Comparison of ENCODE assay signal across 1 cellular context in the genomic region with DNA sequence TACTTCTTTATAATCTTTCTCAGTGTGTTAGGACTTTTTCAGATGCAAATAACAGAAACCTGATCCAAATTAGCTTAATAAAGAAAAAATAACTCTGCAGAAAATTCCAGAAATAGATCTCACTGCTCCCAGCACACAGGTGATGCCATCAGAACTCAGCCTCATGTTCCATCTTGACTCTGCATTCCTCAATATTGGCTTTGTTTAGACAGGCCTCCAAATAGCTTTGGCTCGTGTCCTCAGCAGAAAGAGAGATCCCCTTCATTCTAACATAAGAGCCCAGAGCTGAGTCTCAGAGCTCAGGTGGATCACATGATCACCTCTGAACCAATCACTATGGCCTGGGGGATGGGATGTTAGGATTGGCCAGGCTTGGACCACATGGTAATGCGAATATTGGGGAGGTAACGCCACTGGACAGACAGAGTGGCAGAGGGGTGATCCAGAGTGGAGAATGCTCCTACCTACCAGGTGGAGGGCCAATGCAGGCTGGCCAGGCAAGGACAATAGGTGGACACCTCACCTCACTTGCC.
TF ChIP-seq lines count a peak whose summit lies in the region.

No MANE protein-coding gene starts in this region.

TF ChIP-seq in HCT116, 20 proteins besides CTCF, POLR2A, EP300 and RAD21:
- TF ChIP-seq SIN3A (IDR thresholded peaks at IDR 0.05; ENCODE audit: low read depth): no peak
- TF ChIP-seq ELF1 (IDR thresholded peaks at IDR 0.05; ENCODE audit: borderline replicate concordance, low read depth): no peak
- no peak for TF ChIP-seq SRF (IDR thresholded peaks at IDR 0.05; ENCODE audit: low read depth)
- TF ChIP-seq, protein P1, sequence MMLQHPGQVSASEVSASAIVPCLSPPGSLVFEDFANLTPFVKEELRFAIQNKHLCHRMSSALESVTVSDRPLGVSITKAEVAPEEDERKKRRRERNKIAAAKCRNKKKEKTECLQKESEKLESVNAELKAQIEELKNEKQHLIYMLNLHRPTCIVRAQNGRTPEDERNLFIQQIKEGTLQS (IDR thresholded peaks at IDR 0.05): no peak
- TF ChIP-seq TCF7L2 (IDR thresholded peaks at IDR 0.05; ENCODE audit: borderline replicate concordance, extremely low read depth, insufficient read depth, insufficient read length): no peak
- no peak for TF ChIP-seq EZH2 (IDR thresholded peaks at IDR 0.05)
- TF ChIP-seq, protein P2, sequence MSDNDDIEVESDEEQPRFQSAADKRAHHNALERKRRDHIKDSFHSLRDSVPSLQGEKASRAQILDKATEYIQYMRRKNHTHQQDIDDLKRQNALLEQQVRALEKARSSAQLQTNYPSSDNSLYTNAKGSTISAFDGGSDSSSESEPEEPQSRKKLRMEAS (IDR thresholded peaks at IDR 0.05): no peak
- no peak for TF ChIP-seq JUND (IDR thresholded peaks at IDR 0.05)
- TF ChIP-seq, protein P3, sequence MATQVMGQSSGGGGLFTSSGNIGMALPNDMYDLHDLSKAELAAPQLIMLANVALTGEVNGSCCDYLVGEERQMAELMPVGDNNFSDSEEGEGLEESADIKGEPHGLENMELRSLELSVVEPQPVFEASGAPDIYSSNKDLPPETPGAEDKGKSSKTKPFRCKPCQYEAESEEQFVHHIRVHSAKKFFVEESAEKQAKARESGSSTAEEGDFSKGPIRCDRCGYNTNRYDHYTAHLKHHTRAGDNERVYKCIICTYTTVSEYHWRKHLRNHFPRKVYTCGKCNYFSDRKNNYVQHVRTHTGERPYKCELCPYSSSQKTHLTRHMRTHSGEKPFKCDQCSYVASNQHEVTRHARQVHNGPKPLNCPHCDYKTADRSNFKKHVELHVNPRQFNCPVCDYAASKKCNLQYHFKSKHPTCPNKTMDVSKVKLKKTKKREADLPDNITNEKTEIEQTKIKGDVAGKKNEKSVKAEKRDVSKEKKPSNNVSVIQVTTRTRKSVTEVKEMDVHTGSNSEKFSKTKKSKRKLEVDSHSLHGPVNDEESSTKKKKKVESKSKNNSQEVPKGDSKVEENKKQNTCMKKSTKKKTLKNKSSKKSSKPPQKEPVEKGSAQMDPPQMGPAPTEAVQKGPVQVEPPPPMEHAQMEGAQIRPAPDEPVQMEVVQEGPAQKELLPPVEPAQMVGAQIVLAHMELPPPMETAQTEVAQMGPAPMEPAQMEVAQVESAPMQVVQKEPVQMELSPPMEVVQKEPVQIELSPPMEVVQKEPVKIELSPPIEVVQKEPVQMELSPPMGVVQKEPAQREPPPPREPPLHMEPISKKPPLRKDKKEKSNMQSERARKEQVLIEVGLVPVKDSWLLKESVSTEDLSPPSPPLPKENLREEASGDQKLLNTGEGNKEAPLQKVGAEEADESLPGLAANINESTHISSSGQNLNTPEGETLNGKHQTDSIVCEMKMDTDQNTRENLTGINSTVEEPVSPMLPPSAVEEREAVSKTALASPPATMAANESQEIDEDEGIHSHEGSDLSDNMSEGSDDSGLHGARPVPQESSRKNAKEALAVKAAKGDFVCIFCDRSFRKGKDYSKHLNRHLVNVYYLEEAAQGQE (IDR thresholded peaks at IDR 0.05; ENCODE audit: low read depth): no peak
- TF ChIP-seq YY1 (IDR thresholded peaks at IDR 0.05; ENCODE audit: extremely low read depth, insufficient replicate concordance, low read depth, low read length): no peak
- TF ChIP-seq CBX3 (IDR thresholded peaks at IDR 0.05; ENCODE audit: low read depth): no peak
- no peak for TF ChIP-seq ZFX (IDR thresholded peaks at IDR 0.05)
- no peak for TF ChIP-seq SP1 (IDR thresholded peaks at IDR 0.05; ENCODE audit: low read depth)
- TF ChIP-seq CEBPB (IDR thresholded peaks at IDR 0.05; ENCODE audit: low read depth): no peak
- no peak for TF ChIP-seq EZH2phosphoT487 (IDR thresholded peaks at IDR 0.05; ENCODE audit: borderline replicate concordance)
- TF ChIP-seq EGR1 (IDR thresholded peaks at IDR 0.05; ENCODE audit: low read depth): no peak
- no peak for TF ChIP-seq FOSL1 (IDR thresholded peaks at IDR 0.05; ENCODE audit: low read depth)
- no peak for TF ChIP-seq ZNF274 (IDR thresholded peaks at IDR 0.05; ENCODE audit: low read depth, low read length)
- TF ChIP-seq, protein P4, sequence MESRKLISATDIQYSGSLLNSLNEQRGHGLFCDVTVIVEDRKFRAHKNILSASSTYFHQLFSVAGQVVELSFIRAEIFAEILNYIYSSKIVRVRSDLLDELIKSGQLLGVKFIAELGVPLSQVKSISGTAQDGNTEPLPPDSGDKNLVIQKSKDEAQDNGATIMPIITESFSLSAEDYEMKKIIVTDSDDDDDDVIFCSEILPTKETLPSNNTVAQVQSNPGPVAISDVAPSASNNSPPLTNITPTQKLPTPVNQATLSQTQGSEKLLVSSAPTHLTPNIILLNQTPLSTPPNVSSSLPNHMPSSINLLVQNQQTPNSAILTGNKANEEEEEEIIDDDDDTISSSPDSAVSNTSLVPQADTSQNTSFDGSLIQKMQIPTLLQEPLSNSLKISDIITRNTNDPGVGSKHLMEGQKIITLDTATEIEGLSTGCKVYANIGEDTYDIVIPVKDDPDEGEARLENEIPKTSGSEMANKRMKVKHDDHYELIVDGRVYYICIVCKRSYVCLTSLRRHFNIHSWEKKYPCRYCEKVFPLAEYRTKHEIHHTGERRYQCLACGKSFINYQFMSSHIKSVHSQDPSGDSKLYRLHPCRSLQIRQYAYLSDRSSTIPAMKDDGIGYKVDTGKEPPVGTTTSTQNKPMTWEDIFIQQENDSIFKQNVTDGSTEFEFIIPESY (IDR thresholded peaks at IDR 0.05; ENCODE audit: extremely low read depth, insufficient replicate concordance, low read length): no peak
